In the genomic region with DNA sequence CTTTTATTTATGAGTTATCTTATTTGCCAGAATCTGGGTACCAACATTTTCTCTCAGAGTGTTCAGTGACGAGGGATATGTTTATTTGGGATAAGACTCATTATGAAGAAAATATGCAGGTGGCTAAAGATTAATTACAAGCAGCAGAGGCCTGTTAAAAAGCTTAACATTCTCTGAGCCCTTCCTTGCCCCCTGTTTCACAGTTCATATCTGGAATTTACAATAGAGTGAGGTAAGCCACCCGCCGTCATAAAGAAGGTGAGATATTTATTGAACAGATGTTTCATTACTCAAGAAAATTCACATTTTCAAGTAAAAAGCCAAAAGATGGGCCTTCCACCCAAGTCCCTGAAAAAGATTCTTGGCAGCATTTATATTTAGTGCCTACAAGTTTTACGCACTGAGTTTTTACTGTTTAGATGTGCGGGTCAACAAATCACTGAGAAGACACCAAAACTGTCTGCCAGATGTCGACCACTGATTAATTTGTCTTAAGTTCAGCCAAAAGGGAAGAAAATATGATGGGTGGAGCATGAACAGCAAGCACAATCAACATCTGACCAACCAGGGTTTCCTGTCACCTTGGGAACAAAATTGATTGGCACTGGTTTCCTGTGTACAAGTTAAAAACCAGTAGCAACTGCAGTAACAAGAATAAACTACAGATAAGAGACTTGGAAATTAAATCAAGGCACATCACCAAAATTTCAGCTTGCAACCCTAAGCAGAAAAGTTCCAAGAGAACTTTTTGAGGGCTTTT, we compare ENCODE assay signal across 15 cellular contexts.
DNase-seq lines count a peak whose midpoint lies in the region; ATAC-seq and TF ChIP-seq lines count a peak whose summit lies in the region.
"Had no signal": no experiment of that assay in that cellular context is flagged by ENCODE, and none has a peak within 500 bp of the region (broad histone marks: within the 10 kb centered on the region; RNA-seq: fewer than 3 reads in every experiment).

No MANE protein-coding gene starts in this region.

- WGBS in gastroesophageal sphincter (ENCODE audit: low coverage in 1 of 2), 2 donors = 44 to 50% methylated on average over 3 to 6 of the region's 6 CpGs

- no peak for TF ChIP-seq CTCF in gastroesophageal sphincter (IDR thresholded peaks at IDR 0.05)

- H3K27me3 ChIP-seq in gastroesophageal sphincter (peaks cover 8% of the 10 kb centered on the region), skeletal muscle tissue (ENCODE audit: control insufficient read depth in 3 of 3, insufficient read depth in 3 of 3, low read length in 3 of 3) (no peaks in the 10 kb centered on the region)
- H3K27me3 ChIP-seq: MG63, tibial artery had no signal

- H3K4me1 ChIP-seq in gastroesophageal sphincter (peaks cover 0 to 5% (median 0%) of the 10 kb centered on the region in 3 donors), skeletal muscle tissue (ENCODE audit: control insufficient read depth in 3 of 3, insufficient read depth in 3 of 3, low read length in 3 of 3) (no peaks in the 10 kb centered on the region)
- H3K4me1 ChIP-seq: tibial artery had no signal

- H3K36me3 ChIP-seq in gastroesophageal sphincter = no peaks in the 10 kb centered on the region
- H3K36me3 ChIP-seq in skeletal muscle tissue (ENCODE audit: control insufficient read depth in 3 of 3, insufficient read depth in 3 of 3, low read length in 3 of 3) = no peaks in the 10 kb centered on the region
- H3K36me3 ChIP-seq: MG63, tibial artery had no signal

- DNase-seq in NOMO-1 treated with DMSO at 0.1 percent for 48 hours (lab: John Stamatoyannopoulos, UW; ENCODE audit: unreplicated experiment) = peak; percentile 0
- no peak for DNase-seq in NOMO-1 treated with dmso at 0.1 percent for 144 hours (lab: John Stamatoyannopoulos, UW; ENCODE audit: unreplicated experiment)
- peak; percentile 18 for DNase-seq in SK-N-DZ (ENCODE audit: low spot score)
- no peak for DNase-seq in DMS53 (lab: John Stamatoyannopoulos, UW)
- DNase-seq: ACHN, amygdala, kidney glomerular epithelial cell, MG63, NCI-H524 treated with DMSO at 0.1 percent for 48 hours, tibial artery had no signal

- H3K27ac ChIP-seq in gastroesophageal sphincter = peak overlapping the region in 3 of 4 donors; percentile 4 to 50 (median 44)
- peak overlapping the region; percentile 5 for H3K27ac ChIP-seq in skeletal muscle tissue (ENCODE audit: low read depth, low read length)
- H3K27ac ChIP-seq: epithelial cell of prostate, tibial artery had no signal

- TF ChIP-seq POLR2A in gastroesophageal sphincter (IDR thresholded peaks at IDR 0.05) = no peak

- no peak overlapping the region for H3K9ac ChIP-seq in skeletal muscle tissue (ENCODE audit: low read depth in 1 of 3, low read length in 3 of 3)

- H3K4me3 ChIP-seq in gastroesophageal sphincter (no peak overlapping the region), skeletal muscle tissue (ENCODE audit: low read length in 3 of 3) (no peak overlapping the region)
- H3K4me3 ChIP-seq: MG63, tibial artery had no signal

- no peak for ATAC-seq in gastroesophageal sphincter
- no peak for ATAC-seq in HG03025 (IDR thresholded peaks at IDR 0.05; ENCODE audit: low FRiP score, unreplicated experiment)
- no peak for ATAC-seq in HG02759 (IDR thresholded peaks at IDR 0.05; ENCODE audit: unreplicated experiment)

- no peak for TF ChIP-seq EP300 in gastroesophageal sphincter (IDR thresholded peaks at IDR 0.05)

- no peaks in the 10 kb centered on the region for H3K9me3 ChIP-seq in gastroesophageal sphincter
- H3K9me3 ChIP-seq in skeletal muscle tissue (ENCODE audit: control insufficient read depth in 3 of 3, low read length in 3 of 3) = no peaks in the 10 kb centered on the region
- H3K9me3 ChIP-seq: MG63, tibial artery had no signal

Comparison
In these comparisons a context has a peak if more than half of its experiments do, and no peak if none do; other contexts are left out.
1. DNase-seq: peak in NOMO-1 treated with DMSO at 0.1 percent for 48 hours (single experiment) and SK-N-DZ (single experiment); none in NOMO-1 treated with dmso at 0.1 percent for 144 hours (single experiment) and DMS53 (single experiment).